ENCODE assay signal across 25 cellular contexts in genomic region chr4:141283152-141283551, GRCh38.
DNase-seq lines count a peak whose midpoint lies in the region; ATAC-seq, FAIRE-seq and TF ChIP-seq lines count a peak whose summit lies in the region.
"Had no signal": no experiment of that assay in that cellular context is flagged by ENCODE, and none has a peak within 500 bp of the region (broad histone marks: within the 10 kb centered on the region; RNA-seq: fewer than 3 reads in every experiment).

No MANE protein-coding gene starts in this region.

- H3K27ac Mint-ChIP-seq in GM23338 = no peak overlapping the region
- H3K27ac Mint-ChIP-seq: CD14-positive monocyte; CD4-positive, alpha-beta memory T cell; CD4-positive, CD25-positive, alpha-beta regulatory T cell; CD8-positive, alpha-beta memory T cell had no signal

- H3K79me2 ChIP-seq in GM23338 (replicated peaks; ENCODE audit: insufficient read depth) = no peaks in the 10 kb centered on the region
- H3K79me2 ChIP-seq in Loucy (ENCODE audit: insufficient read depth, low read length) = no peaks in the 10 kb centered on the region
- no peaks in the 10 kb centered on the region for H3K79me2 ChIP-seq in K562 (ENCODE audit: control insufficient read depth, insufficient read depth, low read length)
- no peaks in the 10 kb centered on the region for H3K79me2 ChIP-seq in trophoblast cell (ENCODE audit: control insufficient read depth, insufficient read depth, low read length, poor library complexity)

- no peaks in the 10 kb centered on the region for H3K36me3 ChIP-seq in GM23338 (ENCODE audit: insufficient read depth)
- H3K36me3 ChIP-seq in Loucy (ENCODE audit: insufficient read depth, low read length) = no peaks in the 10 kb centered on the region
- no peaks in the 10 kb centered on the region for H3K36me3 ChIP-seq in K562 (ENCODE audit: control insufficient read depth, insufficient read depth, low read length)
- H3K36me3 ChIP-seq in trophoblast cell (ENCODE audit: control insufficient read depth in 1 of 2, insufficient read depth in 2 of 2, low read length in 2 of 2) = no peaks in the 10 kb centered on the region
- H3K36me3 ChIP-seq: BE2C, BLaER1 had no signal

- no peak overlapping the region for H2BK12ac ChIP-seq in trophoblast cell (ENCODE audit: low read length)

- H3K9me3 ChIP-seq in Loucy (ENCODE audit: insufficient read depth, low read depth, low read length) = no peaks in the 10 kb centered on the region
- H3K9me3 ChIP-seq in K562 (replicated peaks; ENCODE audit: control insufficient read depth, insufficient read depth, low read depth, low read length) = no peaks in the 10 kb centered on the region
- no peaks in the 10 kb centered on the region for H3K9me3 ChIP-seq in right cardiac atrium (ENCODE audit: control insufficient read depth, low read length)
- no peaks in the 10 kb centered on the region for H3K9me3 ChIP-seq in trophoblast cell (ENCODE audit: insufficient read depth, low read depth, low read length)
- H3K9me3 ChIP-seq: A549, BE2C, BLaER1 had no signal

- H3K4me3 ChIP-seq in GM23338 (no peak overlapping the region), Loucy (ENCODE audit: low read length, poor library complexity, severe bottlenecking) (no peak overlapping the region), K562 (no peak overlapping the region), right cardiac atrium (ENCODE audit: low read length) (no peak overlapping the region), trophoblast cell (ENCODE audit: low read depth, low read length) (no peak overlapping the region)
- H3K4me3 ChIP-seq: A549, BLaER1 had no signal

- in situ Hi-C loops in K562 (cut with MboI) = no loop called here

- TF ChIP-seq EP300 in K562 (IDR thresholded peaks at IDR 0.05; ENCODE audit: low read length) = no peak

- no peak overlapping the region for H3K14ac ChIP-seq in trophoblast cell (ENCODE audit: low read length)

- no peak overlapping the region for H2BK120ac ChIP-seq in trophoblast cell (ENCODE audit: insufficient read depth, low read length, poor library complexity)

- H4K8ac ChIP-seq in trophoblast cell (ENCODE audit: low read depth, low read length) = no peak overlapping the region

- H2AK5ac ChIP-seq in trophoblast cell (ENCODE audit: low read length) = no peak overlapping the region

- no peak for FAIRE-seq in K562 (lab: Jason Lieb, UNC)
- FAIRE-seq: A549, GM12891 had no signal

- TF ChIP-seq RAD21 in K562 (CRISPR knock-in tag; conservative IDR thresholded peaks at IDR 0.05 in 1 of 2, IDR thresholded peaks at IDR 0.05 in 1 of 2) = no peak

- H3K27ac ChIP-seq in GM23338 (ENCODE audit: low read depth) = no peak overlapping the region
- H3K27ac ChIP-seq in K562 (ENCODE audit: extremely low read depth, low read depth, low read length) = no peak overlapping the region
- no peak overlapping the region for H3K27ac ChIP-seq in right cardiac atrium (ENCODE audit: low read length)
- H3K27ac ChIP-seq in trophoblast cell (ENCODE audit: low read depth, low read length) = no peak overlapping the region
- H3K27ac ChIP-seq: A549, BLaER1 had no signal

- 0 out of 2 replicates have a peak overlapping the region, but pooled peaks have one; percentile 14 for H2AFZ ChIP-seq in GM23338
- peak overlapping the region; percentile 42; the same call in 1 of the 2 replicates for H2AFZ ChIP-seq in Loucy (ENCODE audit: low read length)
- H2AFZ ChIP-seq in K562 (ENCODE audit: low read depth, low read length) = 0 out of 2 replicates have a peak overlapping the region, but pooled peaks have one; percentile 1
- H2AFZ ChIP-seq in trophoblast cell (ENCODE audit: insufficient read depth, low read length, poor library complexity) = no peak overlapping the region

- H3K9me2 ChIP-seq in GM23338 (ENCODE audit: insufficient read depth) = no peaks in the 10 kb centered on the region
- H3K9me2 ChIP-seq in Loucy (replicated peaks; ENCODE audit: low read depth, low read length) = no peaks in the 10 kb centered on the region

- no peaks in the 10 kb centered on the region for H3K79me1 ChIP-seq in trophoblast cell (ENCODE audit: low read length)

- H3K9me1 ChIP-seq in K562 (ENCODE audit: control insufficient read depth, insufficient read depth, low read length) = no peaks in the 10 kb centered on the region

- no peak overlapping the region for H4K91ac ChIP-seq in trophoblast cell (ENCODE audit: low read depth, low read length)

- H3K18ac ChIP-seq in trophoblast cell (ENCODE audit: low read length) = no peak overlapping the region

- no peak overlapping the region for H4K12ac ChIP-seq in trophoblast cell (ENCODE audit: low read depth, low read length)

- POLR2A ChIA-PET in K562 (lab: Yijun Ruan, JAX) = no interaction called here

- no peak overlapping the region for H3K4me3 Mint-ChIP-seq in GM23338
- H3K4me3 Mint-ChIP-seq: CD14-positive monocyte; CD4-positive, alpha-beta memory T cell; CD4-positive, CD25-positive, alpha-beta regulatory T cell; CD8-positive, alpha-beta memory T cell had no signal

- no peaks in the 10 kb centered on the region for H3K4me1 Mint-ChIP-seq in GM23338
- H3K4me1 Mint-ChIP-seq: CD14-positive monocyte; CD4-positive, alpha-beta memory T cell; CD4-positive, CD25-positive, alpha-beta regulatory T cell; CD8-positive, alpha-beta memory T cell had no signal

- H3K9ac ChIP-seq in Loucy (ENCODE audit: low read depth, low read length, poor library complexity, severe bottlenecking) (no peak overlapping the region), K562 (ENCODE audit: insufficient read depth in 1 of 2, low read depth in 2 of 2, low read length in 2 of 2) (no peak overlapping the region), trophoblast cell (ENCODE audit: low read length) (no peak overlapping the region)
- H3K9ac ChIP-seq: BLaER1 had no signal

- ATAC-seq in GM23338 = no peak
- ATAC-seq in K562 = peak; percentile 51
- no peak for ATAC-seq in right cardiac atrium
- ATAC-seq: A549 had no signal

- H3K4me2 ChIP-seq in GM23338 (no peak overlapping the region), Loucy (ENCODE audit: low read depth, low read length, poor library complexity, severe bottlenecking) (no peak overlapping the region), K562 (ENCODE audit: insufficient read depth, low read length) (no peak overlapping the region), trophoblast cell (ENCODE audit: low read length) (no peak overlapping the region)
- H3K4me2 ChIP-seq: A549, BLaER1 had no signal

- no peak overlapping the region for H3K4ac ChIP-seq in trophoblast cell (ENCODE audit: low read depth, low read length)

- no peak overlapping the region for H2BK5ac ChIP-seq in trophoblast cell (ENCODE audit: low read depth, low read length, poor library complexity)

- H3K9me3 Mint-ChIP-seq in GM23338 = no peaks in the 10 kb centered on the region
- H3K9me3 Mint-ChIP-seq: CD4-positive, alpha-beta memory T cell had no signal

- TF ChIP-seq CTCF in GM23338 (conservative IDR thresholded peaks at IDR 0.05; ENCODE audit: low read depth in 2 of 2) (no peak), Loucy (conservative IDR thresholded peaks at IDR 0.05; ENCODE audit: low read length) (no peak), K562 (IDR thresholded peaks at IDR 0.05 in 2 of 3, conservative IDR thresholded peaks at IDR 0.05 in 1 of 3; ENCODE audit: insufficient read depth in 2 of 3, low read depth in 1 of 3, low read length in 3 of 3) (no peak)

- H4K20me1 ChIP-seq in GM23338 (replicated peaks; ENCODE audit: insufficient read depth) (no peaks in the 10 kb centered on the region), Loucy (ENCODE audit: insufficient read depth, low read length, poor library complexity, severe bottlenecking) (no peaks in the 10 kb centered on the region), K562 (replicated peaks; ENCODE audit: control insufficient read depth, insufficient read depth, low read length) (no peaks in the 10 kb centered on the region)
- H4K20me1 ChIP-seq: BLaER1 had no signal

- no peaks in the 10 kb centered on the region for H3K36me3 Mint-ChIP-seq in GM23338 (ENCODE audit: low read depth)
- H3K36me3 Mint-ChIP-seq: CD14-positive monocyte; CD4-positive, alpha-beta memory T cell; CD4-positive, CD25-positive, alpha-beta regulatory T cell; CD8-positive, alpha-beta memory T cell had no signal

- no peaks in the 10 kb centered on the region for H3K27me3 Mint-ChIP-seq in GM23338 (ENCODE audit: insufficient read depth, low read depth, poor library complexity)
- H3K27me3 Mint-ChIP-seq: CD4-positive, CD25-positive, alpha-beta regulatory T cell had no signal

- no TSS peak for BruUV-seq in K562 (replicated peaks; lab: Mats Ljungman, UMichigan)

- no peak overlapping the region for H3K23ac ChIP-seq in trophoblast cell (ENCODE audit: low read length)

- DNase-seq in GM23338 (ENCODE audit: low spot score) (no peak), K562 (ENCODE audit: extremely low read depth in 1 of 4, low spot score in 3 of 4) (no peak), A172 (ENCODE audit: low spot score) (no peak), H4 (ENCODE audit: low spot score) (no peak), right cardiac atrium (no peak), trophoblast cell (no peak)
- DNase-seq: 8988T; BE2C; C1 segment of cervical spinal cord; CD4-positive, alpha-beta memory T cell; CD4-positive, CD25-positive, alpha-beta regulatory T cell; CD8-positive, alpha-beta memory T cell; COR-L47; DMS 273 treated with DMSO at 0.1 percent for 48 hours; DMS153; DMS53; DMS79; DND-41; EL; GF-D8 had no signal

- intact Hi-C loops in K562 (cut with micrococcal nuclease) (no loop called here), right cardiac atrium (cut with DNase I) (no loop called here)

- H3F3A ChIP-seq in GM23338 (replicated peaks; ENCODE audit: low read depth) (no peaks in the 10 kb centered on the region), Loucy (ENCODE audit: low read depth) (no peaks in the 10 kb centered on the region)

- H3K4me1 ChIP-seq in GM23338 (ENCODE audit: insufficient read depth) (no peaks in the 10 kb centered on the region), Loucy (ENCODE audit: insufficient read depth, low read length, poor library complexity, severe bottlenecking) (no peaks in the 10 kb centered on the region), K562 (replicated peaks in 1 of 2; ENCODE audit: control insufficient read depth in 2 of 2, insufficient read depth in 2 of 2, low read length in 2 of 2) (no peaks in the 10 kb centered on the region), right cardiac atrium (ENCODE audit: control insufficient read depth, insufficient read depth, low read length) (no peaks in the 10 kb centered on the region), trophoblast cell (ENCODE audit: control insufficient read depth in 1 of 2, insufficient read depth in 2 of 2, low read length in 2 of 2) (no peaks in the 10 kb centered on the region)
- H3K4me1 ChIP-seq: A549, BE2C, BLaER1 had no signal

- H3K27me3 ChIP-seq in GM23338 (ENCODE audit: insufficient read depth) = no peaks in the 10 kb centered on the region
- no peaks in the 10 kb centered on the region for H3K27me3 ChIP-seq in Loucy (ENCODE audit: insufficient read depth, low read length, poor library complexity, severe bottlenecking)
- H3K27me3 ChIP-seq in K562 (ENCODE audit: control insufficient read depth in 2 of 2, insufficient read depth in 2 of 2, low read length in 2 of 2) = no peaks in the 10 kb centered on the region
- H3K27me3 ChIP-seq in right cardiac atrium (ENCODE audit: control insufficient read depth, insufficient read depth) = no peaks in the 10 kb centered on the region
- no peaks in the 10 kb centered on the region for H3K27me3 ChIP-seq in trophoblast cell (ENCODE audit: insufficient read depth, low read length)
- H3K27me3 ChIP-seq: BE2C, BLaER1 had no signal

- TF ChIP-seq POLR2A in K562 (conservative IDR thresholded peaks at IDR 0.05) = no peak

- CTCF ChIA-PET in K562 (lab: Yijun Ruan, JAX; ENCODE audit: low intra/inter-chr PET ratio) = no interaction called here

- WGBS in K562 (ENCODE audit: insufficient coverage, low coverage, missing lambda C conversion rate) = 3% methylated on average over 2 of the region's 2 CpGs
- 95% methylated on average over 2 of the region's 2 CpGs for WGBS in right cardiac atrium
- WGBS in trophoblast cell (ENCODE audit: extremely low coverage, insufficient coverage, insufficient read length) = no CpG with 5 or more reads among the region's 2 CpGs
